ENCODE assay signal across 25 cellular contexts in genomic region chr14:32352631-32353030, GRCh38. TPM values are rescaled to one million over a fixed set of nuclear protein-coding genes. Genes with fewer than 3 reads are reported as not detected.
DNase-seq lines count a peak whose midpoint lies in the region; ATAC-seq and TF ChIP-seq lines count a peak whose summit lies in the region.
"Had no signal": no experiment of that assay in that cellular context is flagged by ENCODE, and none has a peak within 500 bp of the region (broad histone marks: within the 10 kb centered on the region; RNA-seq: fewer than 3 reads in every experiment).

No MANE protein-coding gene starts in this region.

- H3K9me3 ChIP-seq in osteoblast (ENCODE audit: low read depth, low read length), result no peaks in the 10 kb centered on the region
- H3K9me3 ChIP-seq: BLaER1 treated with 17β-estradiol and CSF1 and Interleukin-3, amounts not matched to agents 10 nM and 100 nM had no signal

- TF ChIP-seq CTCF in HFFc6 (IDR thresholded peaks at IDR 0.05), result no peak
- no peak for TF ChIP-seq CTCF in fibroblast of pulmonary artery (IDR thresholded peaks at IDR 0.05; ENCODE audit: low read length, missing control alignments)
- TF ChIP-seq CTCF in osteoblast (IDR thresholded peaks at IDR 0.05; ENCODE audit: extremely low read depth, low read depth, low read length), result no peak

- H3K27me3 ChIP-seq in osteoblast (ENCODE audit: insufficient read depth, low read length), result no peaks in the 10 kb centered on the region
- H3K27me3 ChIP-seq: BLaER1 treated with 17β-estradiol and CSF1 and Interleukin-3, amounts not matched to agents 10 nM and 100 nM had no signal

- no peak overlapping the region for H3K4me2 ChIP-seq in osteoblast (ENCODE audit: insufficient read depth, low read length)
- H3K4me2 ChIP-seq: BLaER1 treated with 17β-estradiol and CSF1 and Interleukin-3, amounts not matched to agents 10 nM and 100 nM; PC-9 had no signal

- H3K27ac ChIP-seq in osteoblast (ENCODE audit: low read depth, low read length), result no peak overlapping the region
- H3K27ac ChIP-seq: BLaER1 treated with 17β-estradiol and CSF1 and Interleukin-3, amounts not matched to agents 10 nM and 100 nM; PC-9; RWPE1; SK-N-MC had no signal

- H2AFZ ChIP-seq in osteoblast (ENCODE audit: low read length), result peak overlapping the region; percentile 15
- H2AFZ ChIP-seq: PC-9 had no signal

- peaks cover 8% of the 10 kb centered on the region for H3K36me3 Mint-ChIP-seq in HFFc6 (ENCODE audit: low read depth)

- DNase-seq in HFFc6 (peak; percentile 34), amniotic epithelial cell (ENCODE audit: low read depth) (peak; percentile 44), fibroblast of pulmonary artery (ENCODE audit: low read depth) (peak; percentile 45), osteoblast (ENCODE audit: insufficient read length, low spot score, missing footprints) (no peak), foreskin melanocyte (no peak), NCI-H2107 (lab: John Stamatoyannopoulos, UW) (no peak)
- DNase-seq: ACHN; CD4-positive, alpha-beta memory T cell; DMS153; GDM1; MM.1S; NCI-H1048; NCI-H1436; NCI-H187 treated with DMSO at 0.1 percent for 48 hours; NCI-H2227 treated with DMSO at 0.1 percent for 48 hours; NCI-H510A treated with DMSO at 0.1 percent for 48 hours; NCI-H748 treated with DMSO at 0.1 percent for 48 hours; PC-9; SHP77 treated with DMSO at 0.1 percent for 48 hours had no signal

- ATAC-seq in HG03135 (IDR thresholded peaks at IDR 0.05; ENCODE audit: unreplicated experiment) (no peak), GM21576 (IDR thresholded peaks at IDR 0.05; ENCODE audit: unreplicated experiment) (no peak)
- ATAC-seq: HCT116 had no signal

- no peaks in the 10 kb centered on the region for H3K4me1 ChIP-seq in osteoblast (ENCODE audit: insufficient read depth, low read length)
- H3K4me1 ChIP-seq: BLaER1 treated with 17β-estradiol and CSF1 and Interleukin-3, amounts not matched to agents 10 nM and 100 nM had no signal

- H3K79me2 ChIP-seq in osteoblast (ENCODE audit: insufficient read depth, low read length), result no peaks in the 10 kb centered on the region

- H3K4me3 ChIP-seq in fibroblast of pulmonary artery (replicated peaks; ENCODE audit: low read depth, low read length) (no peak overlapping the region), osteoblast (ENCODE audit: insufficient read depth, low read length) (no peak overlapping the region)
- H3K4me3 ChIP-seq: BLaER1 treated with 17β-estradiol and CSF1 and Interleukin-3, amounts not matched to agents 10 nM and 100 nM; PC-9; SK-N-MC had no signal

- peaks cover 30% of the 10 kb centered on the region for H3K4me1 Mint-ChIP-seq in HFFc6 (ENCODE audit: low read depth)
- H3K4me1 Mint-ChIP-seq: CD4-positive, alpha-beta memory T cell had no signal

- no peaks in the 10 kb centered on the region for H3K36me3 ChIP-seq in osteoblast (ENCODE audit: insufficient read depth, low read length)
- H3K36me3 ChIP-seq: BLaER1 treated with 17β-estradiol and CSF1 and Interleukin-3, amounts not matched to agents 10 nM and 100 nM had no signal

- H3K4me3 Mint-ChIP-seq in HFFc6, result peak overlapping the region; percentile 12; the same call in 1 of the 2 replicates
- H3K4me3 Mint-ChIP-seq: CD4-positive, alpha-beta memory T cell had no signal

- peak overlapping the region; percentile 27; the same call in 1 of the 2 replicates for H3K27ac Mint-ChIP-seq in HFFc6

- no peaks in the 10 kb centered on the region; the same call in none of the 2 replicates for H3K9me3 Mint-ChIP-seq in HFFc6

- H3K27me3 Mint-ChIP-seq in HFFc6 (ENCODE audit: insufficient read depth), result peaks cover 2% of the 10 kb centered on the region; the same call in 1 of the 2 replicates

- no peaks in the 10 kb centered on the region for H4K20me1 ChIP-seq in osteoblast (ENCODE audit: insufficient read depth, low read length)
- H4K20me1 ChIP-seq: BLaER1 treated with 17β-estradiol and CSF1 and Interleukin-3, amounts not matched to agents 10 nM and 100 nM had no signal

RNA-seq across cellular contexts. Expression of gene AKAP6, which starts 23.5 kb away (rescaled TPM):
- 1 to 10 TPM; 6.1 to 9.8 (median 6.5) TPM for total RNA-seq in HFFc6 (2021; fragmentation: NEBNext Ultra II Directional; extraction: Animal tissue kit (Norgen Biotek cat#: 25700))
- total RNA-seq in osteoblast, result 0.29 and 2.2 TPM in 2 replicates

Comparison
In these comparisons a context has a peak if more than half of its experiments do, and no peak if none do; other contexts are left out.
1. DNase-seq: peak in HFFc6 (single experiment), amniotic epithelial cell (single experiment) and fibroblast of pulmonary artery (single experiment); none in osteoblast (single experiment), foreskin melanocyte (single experiment) and NCI-H2107 (single experiment).